Comparison of ENCODE assay signal across 9 cellular contexts in the genomic region with DNA sequence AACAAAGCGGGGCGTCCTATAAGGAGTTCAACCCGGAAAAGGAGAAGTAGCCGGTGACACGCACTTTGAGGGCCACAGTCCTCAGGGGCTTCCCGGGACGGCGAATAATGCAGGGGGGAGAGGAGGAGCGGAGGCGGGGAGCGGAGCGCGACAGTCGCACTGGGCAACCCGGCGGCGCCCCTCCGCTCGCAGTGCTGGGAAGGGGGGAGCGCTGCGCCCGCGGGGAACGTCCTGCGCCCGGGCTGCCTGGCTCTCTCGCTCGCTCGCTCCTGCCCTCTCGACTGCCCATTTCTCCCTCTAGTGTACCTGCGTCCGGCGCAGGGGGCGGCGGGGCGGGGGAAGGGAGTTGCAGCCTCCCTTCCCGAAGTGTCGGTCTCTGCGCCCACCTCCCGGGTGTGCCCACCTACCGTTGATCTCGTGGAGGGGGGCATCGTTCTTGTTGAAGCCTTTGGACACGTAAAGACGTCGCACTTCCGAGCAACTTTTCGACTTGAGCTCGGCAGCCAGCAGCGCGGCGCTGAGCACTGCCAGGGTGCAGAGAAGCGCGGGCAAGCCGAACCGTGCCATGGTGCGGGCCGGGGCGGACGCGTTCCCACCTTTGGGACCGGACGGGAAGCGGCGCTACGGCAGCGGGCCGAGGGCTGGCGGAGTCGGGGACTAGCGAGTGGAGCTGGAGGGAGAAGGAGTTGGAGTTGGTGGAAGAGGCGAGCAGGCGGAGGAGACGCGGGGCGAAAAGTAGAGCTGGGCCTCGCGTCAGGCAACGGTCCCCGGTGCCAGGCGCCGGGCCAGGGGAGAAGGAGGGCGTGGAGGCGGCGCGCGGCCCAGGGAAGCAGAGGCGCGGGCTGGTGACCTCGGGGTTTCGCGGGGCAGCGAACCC. TPM values are rescaled to one million over a fixed set of nuclear protein-coding genes. Genes with fewer than 3 reads are reported as not detected.
DNase-seq lines count a peak whose midpoint lies in the region; ATAC-seq and TF ChIP-seq lines count a peak whose summit lies in the region.
"Had no signal": no experiment of that assay in that cellular context is flagged by ENCODE, and none has a peak within 500 bp of the region (broad histone marks: within the 10 kb centered on the region; RNA-seq: fewer than 3 reads in every experiment).

No MANE protein-coding gene starts in this region.

- H2AFZ ChIP-seq in GM23248 (peak overlapping the region; percentile 70), osteoblast (ENCODE audit: low read length) (no peak overlapping the region)

- in situ Hi-C loops in GM23248 (cut with MboI), result no loop called here

- H3K36me3 ChIP-seq in GM23248 (ENCODE audit: low read depth) (no peaks in the 10 kb centered on the region), osteoblast (ENCODE audit: insufficient read depth, low read length) (no peaks in the 10 kb centered on the region), BE2C (no peaks in the 10 kb centered on the region)

- H3K27me3 Mint-ChIP-seq in immature natural killer cell (ENCODE audit: low read depth in 3 of 3), result peaks cover 4 to 19% (median 6%) of the 10 kb centered on the region in 3 donors

- H3K36me3 Mint-ChIP-seq in immature natural killer cell, result peaks cover 0 to 5% (median 0%) of the 10 kb centered on the region in 3 donors

- H3K27ac ChIP-seq in GM23248 (no peak overlapping the region), osteoblast (ENCODE audit: low read depth, low read length) (no peak overlapping the region)
- H3K27ac ChIP-seq: VCaP had no signal

- ATAC-seq in GM18868 (IDR thresholded peaks at IDR 0.05; ENCODE audit: unreplicated experiment), result no peak

- H3K4me2 ChIP-seq in GM23248 (ENCODE audit: unreplicated experiment) (peak overlapping the region; percentile 81), osteoblast (ENCODE audit: insufficient read depth, low read length) (peak overlapping the region; percentile 64)

- no peak overlapping the region for H3K27ac Mint-ChIP-seq in immature natural killer cell

- H3K4me3 ChIP-seq in GM23248, result peak overlapping the region; percentile 75
- peak overlapping the region; percentile 57 for H3K4me3 ChIP-seq in fibroblast of the aortic adventitia (ENCODE audit: low read depth, low read length)
- peak overlapping the region; percentile 69 for H3K4me3 ChIP-seq in osteoblast (ENCODE audit: insufficient read depth, low read length)
- no peak overlapping the region for H3K4me3 ChIP-seq in BE2C (ENCODE audit: low read depth, low read length)

- TF ChIP-seq CTCF in fibroblast of the aortic adventitia (IDR thresholded peaks at IDR 0.05; ENCODE audit: insufficient read depth, low read length) (no peak), osteoblast (IDR thresholded peaks at IDR 0.05; ENCODE audit: extremely low read depth, low read depth, low read length) (no peak), BE2C (IDR thresholded peaks at IDR 0.05; ENCODE audit: low read depth, low read length) (no peak)

- 0 out of 2 replicates have a peak, but pooled peaks cover 6% of the 10 kb centered on the region for H3F3A ChIP-seq in GM23248 (ENCODE audit: insufficient read depth)

- no peak overlapping the region for H3K4me3 Mint-ChIP-seq in immature natural killer cell

- no peaks in the 10 kb centered on the region for H3K9me3 ChIP-seq in GM23248 (ENCODE audit: low read depth)
- no peaks in the 10 kb centered on the region for H3K9me3 ChIP-seq in osteoblast (ENCODE audit: low read depth, low read length)
- no peaks in the 10 kb centered on the region for H3K9me3 ChIP-seq in BE2C

- H3K27me3 ChIP-seq in GM23248 (replicated peaks; ENCODE audit: insufficient read depth) (no peaks in the 10 kb centered on the region), osteoblast (ENCODE audit: insufficient read depth, low read length) (peaks cover 38% of the 10 kb centered on the region), BE2C (peaks cover 15% of the 10 kb centered on the region)

- H3K79me2 ChIP-seq in GM23248 (ENCODE audit: insufficient read depth) (no peaks in the 10 kb centered on the region), osteoblast (ENCODE audit: insufficient read depth, low read length) (no peaks in the 10 kb centered on the region)

- no peaks in the 10 kb centered on the region for H3K4me1 Mint-ChIP-seq in immature natural killer cell

- peaks cover 7% of the 10 kb centered on the region; the same call in 1 of the 2 replicates for H3K4me1 ChIP-seq in GM23248 (ENCODE audit: insufficient read depth)
- no peaks in the 10 kb centered on the region for H3K4me1 ChIP-seq in osteoblast (ENCODE audit: insufficient read depth, low read length)
- H3K4me1 ChIP-seq in BE2C, result no peaks in the 10 kb centered on the region

- 1 to 2% methylated on average over 27 to 39 of the region's 93 CpGs for WGBS in GM23248 (ENCODE audit: low coverage in 1 of 2, low lambda C conversion rate in 2 of 2, missing lambda C conversion rate in 2 of 2), 2 experiments

- H3K9me3 Mint-ChIP-seq in immature natural killer cell, result no peaks in the 10 kb centered on the region

- DNase-seq in GM23248, result peak; percentile 45
- DNase-seq in fibroblast of the aortic adventitia (ENCODE audit: low read depth), result no peak
- peak; percentile 36 for DNase-seq in osteoblast (ENCODE audit: insufficient read length, low spot score, missing footprints)
- DNase-seq in immature natural killer cell, result no peak
- no peak for DNase-seq in BE2C
- no peak for DNase-seq in kidney glomerular epithelial cell (lab: John Stamatoyannopoulos, UW)

- no peaks in the 10 kb centered on the region for H3K9me2 ChIP-seq in GM23248 (ENCODE audit: insufficient read depth)

- H4K20me1 ChIP-seq in GM23248 (ENCODE audit: insufficient read depth) (no peaks in the 10 kb centered on the region), osteoblast (ENCODE audit: insufficient read depth, low read length) (no peaks in the 10 kb centered on the region)

- H3K9ac ChIP-seq in GM23248, result peak overlapping the region; percentile 56

TF ChIP-seq in PFSK-1, 5 proteins besides CTCF, POLR2A, EP300 and RAD21:
- peak; percentile 18 for TF ChIP-seq FOXP2 (optimal IDR thresholded peaks at IDR 0.05; ENCODE audit: borderline replicate concordance, extremely low read depth, extremely low read length, insufficient read depth)
- TF ChIP-seq POLR2AphosphoS5 (IDR thresholded peaks at IDR 0.05; ENCODE audit: low read depth, low read length), result no peak

RNA-seq across cellular contexts. Expression of a gene that starts 0.7 kb away (rescaled TPM):
- total RNA-seq in GM23248 (2014; rRNA removed; shearing (Covaris generic)), result 1.9 and 2.5 TPM in 2 replicates
- polyA plus RNA-seq in GM23248 (2016; fragmentation: Nextera tagmentation; extraction: Ambion mirVana) (6.4 and 7.0 TPM in 2 replicates), immature natural killer cell (not detected)
- 75.8 TPM for polyA plus RNA-seq in PFSK-1 (2012; ENCODE audit: insufficient read length, low read depth)
- total RNA-seq in fibroblast of the aortic adventitia (ENCODE audit: low replicate concordance) (0.54 and 2.8 TPM in 2 replicates), osteoblast (8.3 TPM in 2 replicates)
- polyA plus RNA-seq in BE2C (2012; ENCODE audit: insufficient read depth, insufficient read length, low read depth), result not detected

Comparison
In these comparisons a context has a peak if more than half of its experiments do, and no peak if none do; other contexts are left out.
1. DNase-seq: peak in GM23248 (single experiment) and osteoblast (single experiment); none in fibroblast of the aortic adventitia (single experiment), immature natural killer cell (0 of 3), BE2C (single experiment) and kidney glomerular epithelial cell (single experiment).